Comparison of ENCODE assay signal across 18 cellular contexts in the genomic region with DNA sequence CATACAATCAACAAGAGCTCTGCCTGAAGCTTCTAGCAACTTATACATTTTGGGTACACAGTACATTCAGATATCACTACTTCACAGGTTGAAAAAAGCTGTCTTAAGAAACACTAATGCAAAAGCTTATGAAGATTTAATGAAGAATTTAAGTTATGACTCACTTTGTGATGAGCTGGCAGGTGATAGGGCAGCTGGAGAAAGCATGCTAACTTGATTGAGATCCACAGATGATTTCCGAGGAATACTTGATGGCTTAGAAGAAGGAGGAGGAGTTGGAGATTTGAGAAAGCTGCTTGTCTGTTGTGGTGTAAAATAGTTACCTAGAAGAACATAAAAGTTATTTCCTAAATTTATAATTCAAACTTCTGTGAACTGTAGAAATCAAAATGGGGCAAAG. TPM values are rescaled to one million over a fixed set of nuclear protein-coding genes. Genes with fewer than 3 reads are reported as not detected.
DNase-seq lines count a peak whose midpoint lies in the region; ATAC-seq and TF ChIP-seq lines count a peak whose summit lies in the region.
"Had no signal": no experiment of that assay in that cellular context is flagged by ENCODE, and none has a peak within 500 bp of the region (broad histone marks: within the 10 kb centered on the region; RNA-seq: fewer than 3 reads in every experiment).

No MANE protein-coding gene starts in this region.

- peak; percentile 12; the same call in 1 of the 3 replicates for ATAC-seq in RWPE2 (ENCODE audit: low read depth)
- peak; percentile 42 for ATAC-seq in esophagus mucosa
- no peak for ATAC-seq in GM19397 (IDR thresholded peaks at IDR 0.05; ENCODE audit: unreplicated experiment)
- no peak for ATAC-seq in heart left ventricle
- ATAC-seq: pancreas; stimulated activated naive B cell treated with anti-CD40 and anti-IgM and Interleukin-4, amounts not matched to agents 10 μg/mL and 1 μg/mL and 100 μg/mL, for 72 hours had no signal

- no peak for TF ChIP-seq CTCF in RWPE2 (IDR thresholded peaks at IDR 0.05; ENCODE audit: poor library complexity, severe bottlenecking)
- no peak for TF ChIP-seq CTCF in ascending aorta (IDR thresholded peaks at IDR 0.05)
- no peak for TF ChIP-seq CTCF in heart left ventricle (IDR thresholded peaks at IDR 0.05)

- H3K27ac ChIP-seq in RWPE2 (ENCODE audit: poor library complexity, severe bottlenecking) = no peak overlapping the region
- no peak overlapping the region for H3K27ac ChIP-seq in ascending aorta
- no peak overlapping the region for H3K27ac ChIP-seq in heart left ventricle
- H3K27ac ChIP-seq: pancreas, skin epidermis had no signal

- H3K27ac Mint-ChIP-seq in activated naive CD4-positive, alpha-beta T cell treated with anti-CD3 and anti-CD28 coated beads, Interleukin-2, amount 50 U/mL, for 24 hours = peak overlapping the region; percentile 30
- H3K27ac Mint-ChIP-seq: stimulated activated naive B cell treated with anti-CD40 and anti-IgM and Interleukin-4, amounts not matched to agents 10 μg/mL and 1 μg/mL and 100 μg/mL, for 72 hours; type B pancreatic cell had no signal

- DNase-seq in activated naive CD4-positive, alpha-beta T cell (lab: John Stamatoyannopoulos, UW) = no peak
- DNase-seq in RWPE2 (ENCODE audit: low spot score) (no peak), skeletal muscle cell (ENCODE audit: low read depth) (peak; percentile 10), ascending aorta (ENCODE audit: low spot score in 2 of 2) (no peak), heart left ventricle (no peak)
- DNase-seq: activated CD8-positive, alpha-beta memory T cell treated with anti-CD3 and anti-CD28 coated beads, Interleukin-2, amount 50 U/mL, for 4 hours; activated naive CD4-positive, alpha-beta T cell treated with anti-CD3 and anti-CD28 coated beads, Interleukin-2, amount 10 ng/mL, durations not matched to agents 7 days and 5 days; cerebellar nuclear complex; head of caudate nucleus; kidney; NCI-H1105; pancreas; stimulated activated naive B cell treated with anti-CD40 and anti-IgM and Interleukin-4, amounts not matched to agents 10 μg/mL and 1 μg/mL and 100 μg/mL, for 72 hours had no signal

- no peaks in the 10 kb centered on the region for H3K9me3 ChIP-seq in RWPE2 (ENCODE audit: severe bottlenecking)
- no peaks in the 10 kb centered on the region for H3K9me3 ChIP-seq in ascending aorta
- no peaks in the 10 kb centered on the region for H3K9me3 ChIP-seq in heart left ventricle
- H3K9me3 ChIP-seq: pancreas had no signal

- H3K4me3 ChIP-seq in RWPE2 (ENCODE audit: severe bottlenecking) = no peak overlapping the region
- H3K4me3 ChIP-seq in skeletal muscle cell (ENCODE audit: low read depth, low read length) = no peak overlapping the region
- H3K4me3 ChIP-seq in ascending aorta = no peak overlapping the region
- H3K4me3 ChIP-seq in heart left ventricle = no peak overlapping the region
- H3K4me3 ChIP-seq: pancreas, skin epidermis had no signal

- intact Hi-C loops in ascending aorta (cut with DNase I) (no loop called here), heart left ventricle (cut with DNase I) (no loop called here)

- WGBS in heart left ventricle, 4 donors = 77 to 86% (median 83%) methylated on average over 1 of the region's 1 CpG

- H3K4me1 ChIP-seq in RWPE2 (ENCODE audit: insufficient read depth, poor library complexity, severe bottlenecking) = peaks cover 8% of the 10 kb centered on the region
- H3K4me1 ChIP-seq in ascending aorta = no peaks in the 10 kb centered on the region
- no peaks in the 10 kb centered on the region for H3K4me1 ChIP-seq in heart left ventricle
- H3K4me1 ChIP-seq: pancreas had no signal

- no peaks in the 10 kb centered on the region for H3K27me3 Mint-ChIP-seq in activated naive CD4-positive, alpha-beta T cell treated with anti-CD3 and anti-CD28 coated beads, Interleukin-2, amount 50 U/mL, for 24 hours
- H3K27me3 Mint-ChIP-seq: activated naive CD4-positive, alpha-beta T cell treated with anti-CD3 and anti-CD28 coated beads, Interleukin-2, amount 10 ng/mL, durations not matched to agents 7 days and 5 days; stimulated activated naive B cell treated with anti-CD40 and anti-IgM and Interleukin-4, amounts not matched to agents 10 μg/mL and 1 μg/mL and 100 μg/mL, for 72 hours; type B pancreatic cell had no signal

- no peaks in the 10 kb centered on the region for H3K27me3 ChIP-seq in RWPE2 (ENCODE audit: insufficient read depth, poor library complexity, severe bottlenecking)
- no peaks in the 10 kb centered on the region for H3K27me3 ChIP-seq in ascending aorta
- no peaks in the 10 kb centered on the region for H3K27me3 ChIP-seq in heart left ventricle
- H3K27me3 ChIP-seq: pancreas had no signal

- no peak for TF ChIP-seq POLR2A in heart left ventricle (IDR thresholded peaks at IDR 0.05)

- peaks cover 7% of the 10 kb centered on the region for H3K36me3 Mint-ChIP-seq in activated naive CD4-positive, alpha-beta T cell treated with anti-CD3 and anti-CD28 coated beads, Interleukin-2, amount 50 U/mL, for 24 hours

- H3K4me1 Mint-ChIP-seq in activated naive CD4-positive, alpha-beta T cell treated with anti-CD3 and anti-CD28 coated beads, Interleukin-2, amount 50 U/mL, for 24 hours = no peaks in the 10 kb centered on the region
- H3K4me1 Mint-ChIP-seq: activated naive CD4-positive, alpha-beta T cell treated with anti-CD3 and anti-CD28 coated beads, Interleukin-2, amount 10 ng/mL, durations not matched to agents 7 days and 5 days; stimulated activated naive B cell treated with anti-CD40 and anti-IgM and Interleukin-4, amounts not matched to agents 10 μg/mL and 1 μg/mL and 100 μg/mL, for 72 hours had no signal

- peaks cover 100% of the 10 kb centered on the region for H3K36me3 ChIP-seq in RWPE2 (ENCODE audit: low read depth)
- H3K36me3 ChIP-seq in ascending aorta = peaks cover 64 to 95% of the 10 kb centered on the region in 2 donors
- peaks cover 0 to 100% (median 100%) of the 10 kb centered on the region in 9 donors for H3K36me3 ChIP-seq in heart left ventricle

- no peaks in the 10 kb centered on the region for H3K9me3 Mint-ChIP-seq in activated naive CD4-positive, alpha-beta T cell treated with anti-CD3 and anti-CD28 coated beads, Interleukin-2, amount 50 U/mL, for 24 hours
- H3K9me3 Mint-ChIP-seq: activated naive CD4-positive, alpha-beta T cell treated with anti-CD3 and anti-CD28 coated beads, Interleukin-2, amount 10 ng/mL, durations not matched to agents 7 days and 5 days; stimulated activated naive B cell treated with anti-CD40 and anti-IgM and Interleukin-4, amounts not matched to agents 10 μg/mL and 1 μg/mL and 100 μg/mL, for 72 hours; type B pancreatic cell had no signal

- H3K4me3 Mint-ChIP-seq in activated naive CD4-positive, alpha-beta T cell treated with anti-CD3 and anti-CD28 coated beads, Interleukin-2, amount 50 U/mL, for 24 hours = no peak overlapping the region
- H3K4me3 Mint-ChIP-seq: activated naive CD4-positive, alpha-beta T cell treated with anti-CD3 and anti-CD28 coated beads, Interleukin-2, amount 10 ng/mL, durations not matched to agents 7 days and 5 days; stimulated activated naive B cell treated with anti-CD40 and anti-IgM and Interleukin-4, amounts not matched to agents 10 μg/mL and 1 μg/mL and 100 μg/mL, for 72 hours; type B pancreatic cell had no signal

RNA-seq across cellular contexts. Expression of a gene that starts 23.3 kb away (rescaled TPM):
- 34.5 TPM for total RNA-seq in esophagus mucosa
- total RNA-seq in ascending aorta = 16.8 TPM
- total RNA-seq in heart left ventricle = 10 to 100 TPM; 13.6 to 30.4 (median 21.8) TPM
- polyA plus RNA-seq in heart left ventricle = 10 to 100 TPM; 32.2 to 37.5 TPM

RNA-seq across cellular contexts. Expression of a gene that starts 24.7 kb away (rescaled TPM):
- total RNA-seq in esophagus mucosa = 20.0 TPM
- total RNA-seq in ascending aorta = 26.7 TPM
- total RNA-seq in heart left ventricle = 10 to 100 TPM in 6 of 9 donors, 1 to 10 TPM in 3; 8.4 to 15.2 (median 11.6) TPM
- 10 to 100 TPM; 13.4 to 31.8 TPM for polyA plus RNA-seq in heart left ventricle

RNA-seq across cellular contexts. Expression of a gene that starts 35.6 kb away (rescaled TPM):
- total RNA-seq in esophagus mucosa (27.1 TPM), ascending aorta (9.9 TPM), heart left ventricle (10 to 100 TPM; 19.0 to 32.8 (median 26.5) TPM)
- polyA plus RNA-seq in heart left ventricle = 10 to 100 TPM; 18.0 to 18.1 TPM

Comparison
In these comparisons a context has a peak if more than half of its experiments do, and no peak if none do; other contexts are left out.
1. ATAC-seq: peak in RWPE2 (single experiment) and esophagus mucosa (single experiment); none in GM19397 (single experiment) and heart left ventricle (0 of 4).